8 cellular contexts compared by ENCODE assay signal in genomic region chr12:91355150-91356006, GRCh38.
A peak's percentile ranks its signal among the peaks of the same experiment; 100 is the strongest.
DNase-seq lines count a peak whose midpoint lies in the region; ATAC-seq, FAIRE-seq and TF ChIP-seq lines count a peak whose summit lies in the region.

No MANE protein-coding gene starts in this region.

- POLR2A ChIA-PET in H1 (lab: Charles Lee; ENCODE audit: partially characterized antibody), result no interaction called here

- H4K8ac ChIP-seq in H1 (ENCODE audit: extremely low read depth, insufficient read depth, low read length), result no peak overlapping the region

- H3K79me2 ChIP-seq in H1 (ENCODE audit: control insufficient read depth in 1 of 2, insufficient read depth in 2 of 2, low read length in 2 of 2), result no peaks in the 10 kb centered on the region

- TF ChIP-seq POLR2A in H1 (IDR thresholded peaks at IDR 0.05; ENCODE audit: control extremely low read depth in 1 of 2, low read depth in 2 of 2, low read length in 2 of 2), result no peak

- H3K27ac Mint-ChIP-seq in stimulated activated naive B cell treated with anti-CD40 and anti-IgM and Interleukin-4, amounts not matched to agents 10 μg/mL and 1 μg/mL and 100 μg/mL, for 72 hours, result no peak overlapping the region

- no peak overlapping the region for H2BK5ac ChIP-seq in H1 (ENCODE audit: low read depth, low read length)

- peak; percentile 73 to 88 (median 88) for TF ChIP-seq CTCF in H1 (IDR thresholded peaks at IDR 0.05; ENCODE audit: control extremely low read depth in 1 of 3, insufficient read depth in 1 of 3, low read depth in 1 of 3, low read length in 3 of 3)

- H3K9me3 Mint-ChIP-seq in stimulated activated naive B cell treated with anti-CD40 and anti-IgM and Interleukin-4, amounts not matched to agents 10 μg/mL and 1 μg/mL and 100 μg/mL, for 72 hours, result peaks cover 0 to 5% of the 10 kb centered on the region in 2 donors

- no peaks in the 10 kb centered on the region for H3K4me1 ChIP-seq in H1 (replicated peaks in 1 of 4; ENCODE audit: control insufficient read depth in 3 of 4, insufficient read depth in 4 of 4, low read length in 3 of 4)

- H3K9ac ChIP-seq in H1 (replicated peaks in 1 of 4; ENCODE audit: extremely low read depth in 1 of 4, low read depth in 3 of 4, low read length in 3 of 4), result no peak overlapping the region

- no peak overlapping the region for H3K4me2 ChIP-seq in H1 (ENCODE audit: insufficient read depth in 1 of 2, low read depth in 2 of 2, low read length in 2 of 2)

- no peak for TF ChIP-seq EP300 in H1 (IDR thresholded peaks at IDR 0.05; ENCODE audit: borderline replicate concordance in 1 of 2, low read depth in 2 of 2, low read length in 2 of 2)

- no peak overlapping the region for H3K18ac ChIP-seq in H1 (ENCODE audit: extremely low read depth, low read length)

- WGBS in H1 (ENCODE audit: extremely low coverage in 1 of 2, insufficient coverage in 1 of 2, insufficient read length in 1 of 2, insufficient replicate concordance in 2 of 2, low coverage in 1 of 2, low lambda C conversion rate in 2 of 2, missing lambda C conversion rate in 1 of 2), 2 experiments, result 45% methylated on average over 8 of the region's 8 CpGs; no CpG with 5 or more reads in 1 of the 2 experiments

- FAIRE-seq in H1 (lab: Jason Lieb, UNC), result peak; percentile 94

- H2AFZ ChIP-seq in H1 (ENCODE audit: low read length), result no peak overlapping the region

- H3K36me3 Mint-ChIP-seq in stimulated activated naive B cell treated with anti-CD40 and anti-IgM and Interleukin-4, amounts not matched to agents 10 μg/mL and 1 μg/mL and 100 μg/mL, for 72 hours, result no peaks in the 10 kb centered on the region

- no peaks in the 10 kb centered on the region for H3K36me3 ChIP-seq in H1 (ENCODE audit: control insufficient read depth in 2 of 4, insufficient read depth in 4 of 4, low read length in 3 of 4)

- H3K27ac ChIP-seq in H1 (ENCODE audit: low read depth, low read length), result no peak overlapping the region

- H3K23me2 ChIP-seq in H1 (ENCODE audit: low read depth, low read length), result no peaks in the 10 kb centered on the region

- H3K79me1 ChIP-seq in H1 (ENCODE audit: low read depth, low read length), result no peaks in the 10 kb centered on the region

- peak in 11 of 14 donors; percentile 3 to 68 (median 15) for DNase-seq in C1 segment of cervical spinal cord (lab: John Stamatoyannopoulos, UW)
- DNase-seq in NCI-H2227 (lab: John Stamatoyannopoulos, UW; ENCODE audit: unreplicated experiment), result peak; percentile 75
- DNase-seq in activated CD4-positive, alpha-beta T cell treated with anti-CD3 and anti-CD28 coated beads for 4 hours, result peak; percentile 11 to 24
- peak; percentile 17 to 58 for DNase-seq in H1 (ENCODE audit: low read depth in 1 of 2, low spot score in 2 of 2)
- peak; percentile 90 for DNase-seq in medulla oblongata (ENCODE audit: extremely low spot score)
- peak; percentile 14 for DNase-seq in stimulated activated naive B cell treated with anti-CD40 and anti-IgM and Interleukin-4, amounts not matched to agents 10 μg/mL and 1 μg/mL and 100 μg/mL, for 72 hours

- H3K56ac ChIP-seq in H1 (replicated peaks; ENCODE audit: insufficient read length, low read depth, low read length), result no peak overlapping the region

- no peak overlapping the region for H2AK5ac ChIP-seq in H1 (ENCODE audit: low read depth, low read length)

- H2BK12ac ChIP-seq in H1 (ENCODE audit: low read depth, low read length), result no peak overlapping the region

- no peaks in the 10 kb centered on the region for H3K27me3 ChIP-seq in H1 (replicated peaks in 1 of 4; ENCODE audit: control insufficient read depth in 3 of 4, extremely low read depth in 1 of 4, insufficient read depth in 3 of 4, low read length in 3 of 4)

- no peak overlapping the region for H3K14ac ChIP-seq in H1 (ENCODE audit: insufficient read length)

- no peak overlapping the region for H3K4ac ChIP-seq in H1 (replicated peaks; ENCODE audit: insufficient read length, low read depth, low read length)

- H4K91ac ChIP-seq in H1 (replicated peaks; ENCODE audit: insufficient read length, low read length), result no peak overlapping the region

- H3K9me3 ChIP-seq in H1 (ENCODE audit: insufficient read depth in 2 of 2, low read depth in 1 of 2, low read length in 1 of 2), result 0 out of 4 replicates have a peak, but pooled peaks cover 0 to 5% of the 10 kb centered on the region in 2 experiments

- no peak overlapping the region for H4K5ac ChIP-seq in H1 (ENCODE audit: insufficient read length, low read depth, low read length)

- no peaks in the 10 kb centered on the region for H3K4me1 Mint-ChIP-seq in stimulated activated naive B cell treated with anti-CD40 and anti-IgM and Interleukin-4, amounts not matched to agents 10 μg/mL and 1 μg/mL and 100 μg/mL, for 72 hours

- no peaks in the 10 kb centered on the region for H4K20me1 ChIP-seq in H1 (replicated peaks in 1 of 2; ENCODE audit: control insufficient read depth in 1 of 2, insufficient read depth in 2 of 2, low read length in 2 of 2)

- no peak overlapping the region for H2BK15ac ChIP-seq in H1 (ENCODE audit: low read length)

- peak; percentile 94 to 96 for TF ChIP-seq RAD21 in H1 (IDR thresholded peaks at IDR 0.05 in 1 of 2, conservative IDR thresholded peaks at IDR 0.05 in 1 of 2; ENCODE audit: low read depth in 2 of 2, low read length in 2 of 2)

- H2BK20ac ChIP-seq in H1 (ENCODE audit: low read length), result no peak overlapping the region

- H3K27me3 Mint-ChIP-seq in stimulated activated naive B cell treated with anti-CD40 and anti-IgM and Interleukin-4, amounts not matched to agents 10 μg/mL and 1 μg/mL and 100 μg/mL, for 72 hours, result peaks cover 16 to 22% of the 10 kb centered on the region in 2 donors

- peak; percentile 92 for ATAC-seq in GM18873 (IDR thresholded peaks at IDR 0.05; ENCODE audit: low FRiP score, unreplicated experiment)
- ATAC-seq in HG03066 (IDR thresholded peaks at IDR 0.05; ENCODE audit: low read depth, unreplicated experiment), result peak; percentile 83
- peak; percentile 93 to 97 for ATAC-seq in stimulated activated naive B cell treated with anti-CD40 and anti-IgM and Interleukin-4, amounts not matched to agents 10 μg/mL and 1 μg/mL and 100 μg/mL, for 72 hours (replicated peaks)

- no peak overlapping the region for H3K4me3 ChIP-seq in H1 (ENCODE audit: extremely low read depth in 1 of 4, insufficient read depth in 2 of 4, low read depth in 3 of 4, low read length in 4 of 4)

- no peak overlapping the region for H3K23ac ChIP-seq in H1 (ENCODE audit: insufficient read length)

- no peak overlapping the region for H2BK120ac ChIP-seq in H1 (replicated peaks; ENCODE audit: low read depth, low read length)

- CTCF ChIA-PET in H1 (lab: Charles Lee; ENCODE audit: partially characterized antibody), result interaction anchor here (0.7 to 3.7 kb wide), 34 partner anchors 10 to 1300 kb away, joined by 3 to 19 read pairs (median 4); no protein-coding TSS in a partner anchor

- H3K4me3 Mint-ChIP-seq in stimulated activated naive B cell treated with anti-CD40 and anti-IgM and Interleukin-4, amounts not matched to agents 10 μg/mL and 1 μg/mL and 100 μg/mL, for 72 hours, result no peak overlapping the region

TF ChIP-seq in H1, 55 proteins besides CTCF, POLR2A, EP300 and RAD21:
- TF ChIP-seq MAFK (IDR thresholded peaks at IDR 0.05; ENCODE audit: low read depth, low read length) (peak; percentile 87), CHD1 (IDR thresholded peaks at IDR 0.05; ENCODE audit: low read depth, low read length) (no peak)

Comparison
In these comparisons a context has a peak if more than half of its experiments do, and no peak if none do; other contexts are left out.
1. DNase-seq: peak in every context shown above with its lines; median percentile 90 in medulla oblongata; 75 in NCI-H2227; 38 in H1; 18 in activated CD4-positive, alpha-beta T cell treated with anti-CD3 and anti-CD28 coated beads for 4 hours; 15 in C1 segment of cervical spinal cord; 14 in stimulated activated naive B cell treated with anti-CD40 and anti-IgM and Interleukin-4, amounts not matched to agents 10 μg/mL and 1 μg/mL and 100 μg/mL, for 72 hours.